In genomic region chr4:101020956-101021355, GRCh38 we compare ENCODE assay signal across 8 cellular contexts.
DNase-seq lines count a peak whose midpoint lies in the region; ATAC-seq and TF ChIP-seq lines count a peak whose summit lies in the region.

No MANE protein-coding gene starts in this region.

- H3K36me3 ChIP-seq in HUES6 (ENCODE audit: control insufficient read depth, insufficient read depth, low read length) (no peaks in the 10 kb centered on the region), adipocyte (ENCODE audit: control insufficient read depth, insufficient read depth, low read length, severe bottlenecking) (peaks cover 14% of the 10 kb centered on the region)

- ATAC-seq in GM18499 (IDR thresholded peaks at IDR 0.05; ENCODE audit: insufficient read depth, unreplicated experiment) (peak; percentile 54), GM21723 (IDR thresholded peaks at IDR 0.05; ENCODE audit: unreplicated experiment) (peak; percentile 57), natural killer cell (peak; percentile 71 to 91 (median 77))

- H3K4me3 Mint-ChIP-seq in natural killer cell, result peak overlapping the region; percentile 52

- H3K9ac ChIP-seq in HUES6 (ENCODE audit: low read length) (peak overlapping the region; percentile 62), adipocyte (ENCODE audit: low read length) (no peak overlapping the region)

- H3K4me1 ChIP-seq in HUES6 (ENCODE audit: control insufficient read depth, insufficient read depth, low read length) (peaks cover 41% of the 10 kb centered on the region), adipocyte (ENCODE audit: control insufficient read depth, insufficient read depth, low read length) (peaks cover 24% of the 10 kb centered on the region)

- peak; percentile 60 for DNase-seq in adipocyte (ENCODE audit: low read depth)
- no peak for DNase-seq in natural killer cell
- DNase-seq in GF-D8 (lab: John Stamatoyannopoulos, UW), result no peak
- DNase-seq in nucleus accumbens (lab: John Stamatoyannopoulos, UW), result no peak
- DNase-seq in stimulated activated CD4-positive, alpha-beta T cell treated with anti-CD3 and anti-CD28 coated beads, Interleukin-12 subunit alpha, Interleukin-12 subunit beta, amount 100 ng/mL, for 4 hours, result no peak

- no peaks in the 10 kb centered on the region for H3K36me3 Mint-ChIP-seq in natural killer cell

- intact Hi-C loops in natural killer cell (cut with micrococcal nuclease), result loop anchor here (1.0 to 10.0 kb wide), 4 partner anchors 18 to 396 kb away; partner anchors contain the start of gene PPP3CA

- H3K27ac ChIP-seq in HUES6 (ENCODE audit: low read depth, low read length), result peak overlapping the region; percentile 39; the same call in 1 of the 2 replicates

- H3K9me3 ChIP-seq in HUES6 (ENCODE audit: control insufficient read depth, insufficient read depth, low read depth, low read length) (peaks cover 6% of the 10 kb centered on the region; the same call in 1 of the 2 replicates), adipocyte (ENCODE audit: control insufficient read depth, low read length) (no peaks in the 10 kb centered on the region)

- no peak overlapping the region for H3K4me3 ChIP-seq in HUES6 (ENCODE audit: low read depth, low read length)
- no peak overlapping the region for H3K4me3 ChIP-seq in adipocyte (ENCODE audit: low read length)

- no peak for TF ChIP-seq CTCF in natural killer cell (IDR thresholded peaks at IDR 0.05)

- H3K4me1 Mint-ChIP-seq in natural killer cell, result peaks cover 49 to 59% of the 10 kb centered on the region in 2 donors

- peak overlapping the region; percentile 87 to 93 for H3K27ac Mint-ChIP-seq in natural killer cell

- no peaks in the 10 kb centered on the region for H3K27me3 Mint-ChIP-seq in natural killer cell (ENCODE audit: low read depth in 2 of 2)

- H3K27me3 ChIP-seq in HUES6 (ENCODE audit: control insufficient read depth, insufficient read depth, low read length) (no peaks in the 10 kb centered on the region), adipocyte (replicated peaks; ENCODE audit: control insufficient read depth, insufficient read depth, low read length) (no peaks in the 10 kb centered on the region)

- H3K9me3 Mint-ChIP-seq in natural killer cell, result no peaks in the 10 kb centered on the region
